In genomic region chr11:12066799-12067508, GRCh38 we compare ENCODE assay signal across 8 cellular contexts. TPM values are rescaled to one million over a fixed set of nuclear protein-coding genes. Genes with fewer than 3 reads are reported as not detected.
DNase-seq lines count a peak whose midpoint lies in the region; ATAC-seq, FAIRE-seq and TF ChIP-seq lines count a peak whose summit lies in the region.

No MANE protein-coding gene starts in this region.

- H3K36me3 ChIP-seq in A673 (ENCODE audit: insufficient read depth, low read length, poor library complexity, severe bottlenecking) (no peaks in the 10 kb centered on the region), IMR-90 (ENCODE audit: control insufficient read depth, insufficient read depth, low read length) (no peaks in the 10 kb centered on the region), HepG2 (replicated peaks in 1 of 2; ENCODE audit: control insufficient read depth in 1 of 2, insufficient read depth in 2 of 2, low read length in 2 of 2) (no peaks in the 10 kb centered on the region), uterus (no peaks in the 10 kb centered on the region)

- BruUV-seq in A673 (replicated peaks; lab: Mats Ljungman, UMichigan): no TSS peak
- no TSS peak for BruUV-seq in IMR-90 (replicated peaks; lab: Mats Ljungman, UMichigan)
- BruUV-seq in HepG2 (replicated peaks; lab: Mats Ljungman, UMichigan): TSS peak; percentile 96

- dilution Hi-C loops in IMR-90 (cut with HindIII; ENCODE audit: low sequenced_read_pairs, unreplicated experiment): no loop called here

- H3K4ac ChIP-seq in IMR-90 (ENCODE audit: low read depth, low read length): peak overlapping the region; percentile 99

- peak overlapping the region; percentile 100 for H2BK120ac ChIP-seq in IMR-90 (ENCODE audit: low read depth, low read length)

- peaks cover 0 to 17% of the 10 kb centered on the region in 2 experiments; a peak in 1 of 4 replicates for H3K79me1 ChIP-seq in IMR-90 (ENCODE audit: low read depth in 1 of 2, low read length in 2 of 2)

- peak; percentile 63 for ATAC-seq in IMR-90 (ENCODE audit: low read depth)
- ATAC-seq in HepG2: peak; percentile 69
- no peak for ATAC-seq in HG03196 (IDR thresholded peaks at IDR 0.05; ENCODE audit: unreplicated experiment)

- H3K56ac ChIP-seq in IMR-90 (ENCODE audit: extremely low read depth, insufficient read depth, low read length): peak overlapping the region; percentile 86

- no peak; a peak in 1 of 4 replicates for TF ChIP-seq EP300 in HepG2 (IDR thresholded peaks at IDR 0.05; ENCODE audit: low read depth in 2 of 2, low read length in 2 of 2)
- TF ChIP-seq EP300 in HepG2 (CRISPR knock-in tag; IDR thresholded peaks at IDR 0.05; ENCODE audit: borderline replicate concordance): no peak

- peak; percentile 40; the same call in 1 of the 2 replicates for TF ChIP-seq POLR2A in IMR-90 (IDR thresholded peaks at IDR 0.05; ENCODE audit: low read depth, low read length)
- TF ChIP-seq POLR2A in HepG2 (IDR thresholded peaks at IDR 0.05; ENCODE audit: insufficient read depth in 1 of 2, low read depth in 2 of 2, low read length in 2 of 2): no peak
- no peak for TF ChIP-seq POLR2A in uterus (IDR thresholded peaks at IDR 0.05)

- peak overlapping the region; percentile 91 for H3K14ac ChIP-seq in IMR-90 (replicated peaks; ENCODE audit: low read depth, low read length)

- peak overlapping the region; percentile 6; the same call in 1 of the 2 replicates for H3K9ac ChIP-seq in IMR-90 (ENCODE audit: low read depth, low read length)
- H3K9ac ChIP-seq in HepG2 (ENCODE audit: insufficient read depth, low read depth, low read length): peak overlapping the region; percentile 48

- H3K9me1 ChIP-seq in IMR-90 (ENCODE audit: insufficient read depth, low read length): peaks cover 12% of the 10 kb centered on the region

- no peaks in the 10 kb centered on the region for H3K79me2 ChIP-seq in HepG2 (ENCODE audit: insufficient read depth, low read length)

- peak overlapping the region; percentile 77 for H2AFZ ChIP-seq in IMR-90 (replicated peaks; ENCODE audit: low read length, poor library complexity)
- H2AFZ ChIP-seq in HepG2 (ENCODE audit: low read length): no peak overlapping the region

- DNase-seq in A673 (ENCODE audit: low spot score) (peak; percentile 94), IMR-90 (peak; percentile 56), amniotic epithelial cell (ENCODE audit: low read depth) (peak; percentile 82), HepG2 (ENCODE audit: low spot score) (peak; percentile 50), uterus (peak; percentile 56 to 62), globus pallidus (ENCODE audit: low spot score) (no peak)
- no peak for DNase-seq in activated CD4-positive, alpha-beta T cell treated with anti-CD3 and anti-CD28 coated beads, Interleukin-2, amount 50 U/mL, for 1 hour

- H3K4me3 ChIP-seq in A673 (ENCODE audit: low read depth, low read length, poor library complexity, severe bottlenecking): no peak overlapping the region
- H3K4me3 ChIP-seq in IMR-90 (ENCODE audit: insufficient read depth, low read depth, low read length): no peak overlapping the region
- H3K4me3 ChIP-seq in HepG2 (replicated peaks in 1 of 3; ENCODE audit: insufficient read depth in 1 of 3, low read depth in 2 of 3, low read length in 3 of 3): peak overlapping the region; percentile 8 to 41 (median 31); a peak in 4 of 6 replicates
- H3K4me3 ChIP-seq in uterus: no peak overlapping the region

- TF ChIP-seq RAD21 in IMR-90 (IDR thresholded peaks at IDR 0.05; ENCODE audit: low read length) (no peak), HepG2 (CRISPR knock-in tag; IDR thresholded peaks at IDR 0.05) (no peak)

- peak overlapping the region; percentile 87 for H4K5ac ChIP-seq in IMR-90 (ENCODE audit: low read depth, low read length)

- H3K23ac ChIP-seq in IMR-90 (ENCODE audit: low read depth, low read length): peak overlapping the region; percentile 80

- POLR2A ChIA-PET in A673 (lab: Charles Lee; ENCODE audit: low non-redundant PET): interaction anchor here (0.5 to 0.7 kb wide), 2 partner anchors 140 to 507 kb away, joined by 3 read pairs; no protein-coding TSS in a partner anchor
- POLR2A ChIA-PET in IMR-90 (lab: Charles Lee; ENCODE audit: unreplicated experiment): interaction anchor here (0.6 to 3.3 kb wide), 2 partner anchors 20 to 1238 kb away, joined by 3 to 17 read pairs; no protein-coding TSS in a partner anchor
- POLR2A ChIA-PET in HepG2 (lab: Yijun Ruan, JAX): interaction anchor here (0.7 to 3.2 kb wide), 7 partner anchors 16 to 185 kb away, joined by 3 to 19 read pairs (median 4); partner anchors contain the start of gene MICAL2

- peak overlapping the region; percentile 57 to 98 for H4K8ac ChIP-seq in IMR-90 (ENCODE audit: low read depth in 2 of 2, low read length in 2 of 2)

- H2BK20ac ChIP-seq in IMR-90 (ENCODE audit: low read depth, low read length): peak overlapping the region; percentile 100

- peak overlapping the region; percentile 100 for H4K91ac ChIP-seq in IMR-90 (ENCODE audit: insufficient read depth, low read depth, low read length)

- intact Hi-C loops in A673 (cut with micrococcal nuclease; ENCODE audit: unreplicated experiment): no loop called here
- intact Hi-C loops in IMR-90 (cut with micrococcal nuclease): no loop called here
- intact Hi-C loops in HepG2 (cut with micrococcal nuclease; ENCODE audit: unreplicated experiment): loop anchor here (5.0 kb wide), 1 partner anchor 215 kb away; no protein-coding TSS in a partner anchor
- intact Hi-C loops in uterus (cut with DNase I; ENCODE audit: low total_unique reads): no loop called here

- no peaks in the 10 kb centered on the region for H3K27me3 ChIP-seq in A673 (replicated peaks; ENCODE audit: insufficient read depth, low read depth, low read length, poor library complexity)
- H3K27me3 ChIP-seq in IMR-90 (ENCODE audit: control insufficient read depth, insufficient read depth, low read length): no peaks in the 10 kb centered on the region
- H3K27me3 ChIP-seq in HepG2 (ENCODE audit: control insufficient read depth in 1 of 2, insufficient read depth in 2 of 2, low read length in 2 of 2): no peaks in the 10 kb centered on the region
- H3K27me3 ChIP-seq in uterus: no peaks in the 10 kb centered on the region

- in situ Hi-C loops in IMR-90 (cut with MboI; ENCODE audit: low sequenced_read_pairs) (no loop called here), HepG2 (cut with HindIII; ENCODE audit: extremely low pct_ligation_motif_present, low pct_unique_long_range_greater_than_20kb) (no loop called here)

- peak overlapping the region; percentile 90 for H2AK5ac ChIP-seq in IMR-90 (ENCODE audit: low read depth, low read length)

- no peaks in the 10 kb centered on the region for H3K9me3 ChIP-seq in A673 (ENCODE audit: low read depth, low read length, poor library complexity, severe bottlenecking)
- no peaks in the 10 kb centered on the region; the same call in 1 of the 2 replicates for H3K9me3 ChIP-seq in IMR-90 (ENCODE audit: control insufficient read depth, insufficient read depth, low read length)
- H3K9me3 ChIP-seq in HepG2 (ENCODE audit: low read length): no peaks in the 10 kb centered on the region
- no peaks in the 10 kb centered on the region for H3K9me3 ChIP-seq in uterus

- H3K4me1 ChIP-seq in A673 (ENCODE audit: insufficient read depth, low read length, poor library complexity, severe bottlenecking) (peaks cover 26% of the 10 kb centered on the region), IMR-90 (ENCODE audit: control insufficient read depth, insufficient read depth, low read length) (peaks cover 20% of the 10 kb centered on the region), HepG2 (ENCODE audit: insufficient read depth, low read length) (peaks cover 64% of the 10 kb centered on the region), uterus (peaks cover 0 to 8% of the 10 kb centered on the region in 2 donors)

- H3K18ac ChIP-seq in IMR-90 (ENCODE audit: low read depth, low read length): peak overlapping the region; percentile 73

- FAIRE-seq in HepG2 (lab: Jason Lieb, UNC): peak; percentile 72

- no CpG with 5 or more reads among the region's 8 CpGs for WGBS in IMR-90 (ENCODE audit: extremely low coverage in 2 of 2, insufficient read length in 1 of 2), 2 experiments
- WGBS in HepG2 (ENCODE audit: low lambda C conversion rate): 0% methylated on average over 4 of the region's 8 CpGs

- peak overlapping the region; percentile 80 for H2AK9ac ChIP-seq in IMR-90 (replicated peaks; ENCODE audit: low read depth, low read length, poor library complexity)

- peak overlapping the region; percentile 14 for H3K4me2 ChIP-seq in IMR-90 (ENCODE audit: low read depth, low read length)
- peak overlapping the region; percentile 73 for H3K4me2 ChIP-seq in HepG2 (ENCODE audit: low read depth, low read length)

- H2BK15ac ChIP-seq in IMR-90 (ENCODE audit: low read depth, low read length): peak overlapping the region; percentile 98

- H2BK5ac ChIP-seq in IMR-90 (ENCODE audit: low read depth, low read length, poor library complexity, severe bottlenecking): peak overlapping the region; percentile 100

- H4K20me1 ChIP-seq in IMR-90 (ENCODE audit: insufficient read depth, low read length) (no peaks in the 10 kb centered on the region), HepG2 (ENCODE audit: insufficient read depth, low read length) (no peaks in the 10 kb centered on the region)

- H3K27ac ChIP-seq in A673 (ENCODE audit: low read depth, low read length, poor library complexity, severe bottlenecking) (peak overlapping the region; percentile 55), IMR-90 (ENCODE audit: insufficient read depth, low read length) (peak overlapping the region; percentile 86), HepG2 (ENCODE audit: extremely low read length, insufficient read depth, low read length) (peak overlapping the region; percentile 20), uterus (peak overlapping the region; percentile 77 to 84)

- TF ChIP-seq CTCF in A673 (conservative IDR thresholded peaks at IDR 0.05; ENCODE audit: low read depth, low read length) (no peak), IMR-90 (conservative IDR thresholded peaks at IDR 0.05; ENCODE audit: low read depth, low read length) (no peak), HepG2 (CRISPR knock-in tag; IDR thresholded peaks at IDR 0.05) (no peak), uterus (IDR thresholded peaks at IDR 0.05) (no peak)

- CTCF ChIA-PET in A673 (lab: Charles Lee) (interaction anchor here (0.6 to 0.9 kb wide), 4 partner anchors 19 to 218 kb away, joined by 3 to 4 read pairs (median 3); no protein-coding TSS in a partner anchor), IMR-90 (lab: Yijun Ruan, JAX) (interaction anchor here (0.8 to 1.4 kb wide), 3 partner anchors 10 to 215 kb away, joined by 3 to 5 read pairs (median 5); no protein-coding TSS in a partner anchor), HepG2 (lab: Yijun Ruan, JAX; ENCODE audit: low intra/inter-chr PET ratio, low total read pairs) (no interaction called here)

RNA-seq across cellular contexts. Expression of gene MICAL2, which starts 43.4 kb away (rescaled TPM):
- total RNA-seq in A673 (2021) (0.44 and 1.1 TPM in 2 replicates), IMR-90 (2012; rRNA removed) (285 and 336 TPM in 2 replicates), HepG2 (2016; rRNA removed; fragmentation: Illumina TruSeq; extraction: Trizol) (1.1 and 1.4 TPM in 2 replicates), uterus (100 to 1,000 TPM in 1 of 4 donors, 10 to 100 TPM in 3; 29.6 to 139 (median 53.1) TPM)
- polyA plus RNA-seq in IMR-90 (2012; rRNA removed) (141 and 170 TPM in 2 replicates), HepG2 (2011; rRNA removed) (0.59 and 0.78 TPM in 2 replicates)
- polyA plus RNA-seq in IMR-90 (2012; cell fraction: cytosol; rRNA removed): 63.9 and 84.9 TPM in 2 replicates
- 109 and 162 TPM in 2 replicates for polyA plus RNA-seq in IMR-90 (2012; cell fraction: nucleus; rRNA removed; ENCODE audit: low replicate concordance)
- total RNA-seq in HepG2 (2016; cell fraction: cytosol; rRNA removed; fragmentation: Illumina TruSeq; extraction: Trizol; ENCODE audit: low read depth): 0.18 and 0.51 TPM in 2 replicates
- 1.1 and 1.7 TPM in 2 replicates for total RNA-seq in HepG2 (2016; cell fraction: insoluble cytoplasmic fraction; rRNA removed; fragmentation: Illumina TruSeq; extraction: Trizol)
- 1.1 and 1.3 TPM in 2 replicates for total RNA-seq in HepG2 (2016; cell fraction: membrane; rRNA removed; fragmentation: Illumina TruSeq; extraction: Trizol)
- total RNA-seq in HepG2 (2016; cell fraction: nucleus; rRNA removed; fragmentation: Illumina TruSeq; extraction: Trizol): 1.6 and 3.7 TPM in 2 replicates
- polyA plus RNA-seq in HepG2 (2011; cell fraction: cytosol; rRNA removed): 0.46 and 0.50 TPM in 2 replicates
- 0.61 and 0.97 TPM in 2 replicates for polyA plus RNA-seq in HepG2 (2011; cell fraction: nucleus; rRNA removed)
- polyA plus RNA-seq in HepG2 (2012): 0.48 and 1.6 TPM in 2 replicates
- polyA plus RNA-seq in HepG2 (2016; cell fraction: cytosol; fragmentation: Illumina TruSeq; extraction: Trizol; ENCODE audit: low read depth): 0.29 and 0.53 TPM in 2 replicates
- 0.73 and 1.3 TPM in 2 replicates for polyA plus RNA-seq in HepG2 (2016; cell fraction: insoluble cytoplasmic fraction; fragmentation: Illumina TruSeq; extraction: Trizol; ENCODE audit: low read depth)
- polyA plus RNA-seq in HepG2 (2016; cell fraction: membrane; fragmentation: Illumina TruSeq; extraction: Trizol; ENCODE audit: low read depth): 0.34 and 0.39 TPM in 2 replicates
- 1.2 and 2.1 TPM in 2 replicates for polyA plus RNA-seq in HepG2 (2016; cell fraction: nucleus; fragmentation: Illumina TruSeq; extraction: Trizol; ENCODE audit: insufficient read depth, low read depth)
- polyA minus RNA-seq in HepG2 (2011; rRNA and poly(A)+ RNA removed; ENCODE audit: low replicate concordance): 1.6 and 8.6 TPM in 2 replicates
- 0.70 and 2.7 TPM in 2 replicates for polyA minus RNA-seq in HepG2 (2011; cell fraction: cytosol; rRNA and poly(A)+ RNA removed)
- polyA minus RNA-seq in HepG2 (2011; cell fraction: nucleus; rRNA and poly(A)+ RNA removed): 2.4 and 3.5 TPM in 2 replicates

RNA-seq across cellular contexts. Expression of gene DKK3, which starts 58.5 kb away (rescaled TPM):
- 0.77 and 2.3 TPM in 2 replicates for total RNA-seq in A673 (2021)
- 348 and 453 TPM in 2 replicates for total RNA-seq in IMR-90 (2012; rRNA removed)
- polyA plus RNA-seq in IMR-90 (2012; rRNA removed): 838 and 964 TPM in 2 replicates
- 812 and 1,206 TPM in 2 replicates for polyA plus RNA-seq in IMR-90 (2012; cell fraction: cytosol; rRNA removed)
- 383 and 412 TPM in 2 replicates for polyA plus RNA-seq in IMR-90 (2012; cell fraction: nucleus; rRNA removed; ENCODE audit: low replicate concordance)
- 0.09 TPM in 1 of 2 replicates, not detected in the other for total RNA-seq in HepG2 (2016; rRNA removed; fragmentation: Illumina TruSeq; extraction: Trizol)
- not detected in 2 replicates for total RNA-seq in HepG2 (2016; cell fraction: cytosol; rRNA removed; fragmentation: Illumina TruSeq; extraction: Trizol; ENCODE audit: low read depth)
- not detected in 2 replicates for total RNA-seq in HepG2 (2016; cell fraction: insoluble cytoplasmic fraction; rRNA removed; fragmentation: Illumina TruSeq; extraction: Trizol)
- 0.09 TPM in 1 of 2 replicates, not detected in the other for total RNA-seq in HepG2 (2016; cell fraction: membrane; rRNA removed; fragmentation: Illumina TruSeq; extraction: Trizol)
- not detected in 2 replicates for total RNA-seq in HepG2 (2016; cell fraction: nucleus; rRNA removed; fragmentation: Illumina TruSeq; extraction: Trizol)
- 0.20 and 0.67 TPM in 2 replicates for polyA plus RNA-seq in HepG2 (2011; rRNA removed)
- 0.12 and 0.29 TPM in 2 replicates for polyA plus RNA-seq in HepG2 (2011; cell fraction: cytosol; rRNA removed)
- 0.09 and 0.55 TPM in 2 replicates for polyA plus RNA-seq in HepG2 (2011; cell fraction: nucleus; rRNA removed)
- 0.08 TPM in 1 of 2 replicates, not detected in the other for polyA plus RNA-seq in HepG2 (2012)
- not detected in 2 replicates for polyA plus RNA-seq in HepG2 (2016; cell fraction: cytosol; fragmentation: Illumina TruSeq; extraction: Trizol; ENCODE audit: low read depth)
- not detected in 2 replicates for polyA plus RNA-seq in HepG2 (2016; cell fraction: insoluble cytoplasmic fraction; fragmentation: Illumina TruSeq; extraction: Trizol; ENCODE audit: low read depth)
- 0.15 TPM in 1 of 2 replicates, not detected in the other for polyA plus RNA-seq in HepG2 (2016; cell fraction: membrane; fragmentation: Illumina TruSeq; extraction: Trizol; ENCODE audit: low read depth)
- polyA plus RNA-seq in HepG2 (2016; cell fraction: nucleus; fragmentation: Illumina TruSeq; extraction: Trizol; ENCODE audit: insufficient read depth, low read depth): not detected in 2 replicates
- polyA minus RNA-seq in HepG2 (2011; rRNA and poly(A)+ RNA removed; ENCODE audit: low replicate concordance): 0.18 and 0.35 TPM in 2 replicates
- not detected in 2 replicates for polyA minus RNA-seq in HepG2 (2011; cell fraction: cytosol; rRNA and poly(A)+ RNA removed)
- polyA minus RNA-seq in HepG2 (2011; cell fraction: nucleus; rRNA and poly(A)+ RNA removed): not detected in 2 replicates
- 100 to 1,000 TPM in 2 of 4 donors, 10 to 100 TPM in 2; 26.4 to 151 (median 99.0) TPM for total RNA-seq in uterus

Comparison
In these comparisons a context has a peak if more than half of its experiments do, and no peak if none do; other contexts are left out.
1. DNase-seq: peak in A673 (single experiment), IMR-90 (single experiment), amniotic epithelial cell (single experiment), HepG2 (single experiment) and uterus (2 of 2); none in globus pallidus (single experiment) and activated CD4-positive, alpha-beta T cell treated with anti-CD3 and anti-CD28 coated beads, Interleukin-2, amount 50 U/mL, for 1 hour (single experiment).
2. H3K27ac ChIP-seq: peak in every context shown above with its lines; median percentile 86 in IMR-90; 80 in uterus; 55 in A673; 20 in HepG2.
3. H3K4me3 ChIP-seq: peak in HepG2 (3 of 3); none in A673 (single experiment), IMR-90 (single experiment) and uterus (0 of 2).
4. RNA of gene MICAL2, which starts 43.4 kb away (total RNA-seq): 285 to 336 TPM in IMR-90 and 29.6 to 139 TPM in uterus; 0.18 to 3.7 TPM in HepG2 and 0.44 to 1.1 TPM in A673; every median in the first group is over 4 times any median in the second.